Comparison of ENCODE assay signal across 10 cellular contexts in genomic region chr13:60162096-60162495, GRCh38. TPM values are rescaled to one million over a fixed set of nuclear protein-coding genes. Genes with fewer than 3 reads are reported as not detected.
DNase-seq lines count a peak whose midpoint lies in the region; ATAC-seq and TF ChIP-seq lines count a peak whose summit lies in the region.
"Had no signal": no experiment of that assay in that cellular context is flagged by ENCODE, and none has a peak within 500 bp of the region (broad histone marks: within the 10 kb centered on the region; RNA-seq: fewer than 3 reads in every experiment).

No MANE protein-coding gene starts in this region.

- H3K36me3 Mint-ChIP-seq in activated T-helper 2 cell treated with anti-CD3 and anti-CD28 coated beads, Interferon-gamma antibody, Interleukin-2, Interleukin-4, amounts not matched to agents 10 μg/mL and 5 μg/mL and 100 μg/mL, durations not matched to agents 14 hours and 24 hours and 36 hours (ENCODE audit: low read depth): peaks cover 39% of the 10 kb centered on the region

- no peaks in the 10 kb centered on the region for H3F3A ChIP-seq in DOHH2 (ENCODE audit: control insufficient read depth, insufficient read depth)

- TF ChIP-seq POLR2A in heart left ventricle (IDR thresholded peaks at IDR 0.05): no peak

- intact Hi-C loops in activated T-helper 2 cell treated with anti-CD3 and anti-CD28 coated beads, Interferon-gamma antibody, Interleukin-2, Interleukin-4, amounts not matched to agents 10 μg/mL and 5 μg/mL and 100 μg/mL, durations not matched to agents 14 hours and 24 hours and 36 hours (cut with micrococcal nuclease): loop anchor here (2.0 to 5.0 kb wide), 3 partner anchors 27 to 145 kb away; no protein-coding TSS in a partner anchor
- intact Hi-C loops in heart left ventricle (cut with DNase I): loop anchor here in 4 of 10 donors (10.0 kb wide), 2 partner anchors 233 to 263 kb away; partner anchors contain the start of gene TDRD3 (in 2 of the 4)

- H3K4me3 ChIP-seq in DOHH2 (ENCODE audit: low read length) (peak overlapping the region; percentile 82), HUES48 (ENCODE audit: low read depth, low read length) (peak overlapping the region; percentile 84), heart left ventricle (no peak overlapping the region)
- H3K4me3 ChIP-seq: colonic mucosa had no signal

- no peaks in the 10 kb centered on the region for H3K9me3 ChIP-seq in DOHH2 (ENCODE audit: control insufficient read depth, insufficient read depth, low read length)
- H3K9me3 ChIP-seq in HUES48 (ENCODE audit: control insufficient read depth, insufficient read depth, low read length): no peaks in the 10 kb centered on the region
- peaks cover 0 to 6% (median 0%) of the 10 kb centered on the region in 12 donors for H3K9me3 ChIP-seq in heart left ventricle
- H3K9me3 ChIP-seq: colonic mucosa had no signal

- peaks cover 22% of the 10 kb centered on the region for H3K4me1 ChIP-seq in DOHH2 (ENCODE audit: control insufficient read depth, low read length)
- H3K4me1 ChIP-seq in HUES48 (ENCODE audit: control insufficient read depth, insufficient read depth, low read length): peaks cover 38% of the 10 kb centered on the region
- H3K4me1 ChIP-seq in heart left ventricle: peaks cover 0 to 21% (median 7%) of the 10 kb centered on the region in 12 donors
- H3K4me1 ChIP-seq: colonic mucosa had no signal

- H3K27ac Mint-ChIP-seq in activated T-helper 2 cell treated with anti-CD3 and anti-CD28 coated beads, Interferon-gamma antibody, Interleukin-2, Interleukin-4, amounts not matched to agents 10 μg/mL and 5 μg/mL and 100 μg/mL, durations not matched to agents 14 hours and 24 hours and 36 hours: peak overlapping the region; percentile 43

- H3K27me3 ChIP-seq in DOHH2 (ENCODE audit: control insufficient read depth, low read length): no peaks in the 10 kb centered on the region
- no peaks in the 10 kb centered on the region for H3K27me3 ChIP-seq in HUES48 (ENCODE audit: control insufficient read depth, insufficient read depth, low read length)
- H3K27me3 ChIP-seq in heart left ventricle: no peaks in the 10 kb centered on the region
- H3K27me3 ChIP-seq: colonic mucosa had no signal

- peak overlapping the region; percentile 71 for H3K4me2 ChIP-seq in DOHH2 (ENCODE audit: low read length)

- no peak overlapping the region for H3K9ac ChIP-seq in HUES48 (ENCODE audit: low read depth, low read length)

- H3K4me1 Mint-ChIP-seq in activated T-helper 2 cell treated with anti-CD3 and anti-CD28 coated beads, Interferon-gamma antibody, Interleukin-2, Interleukin-4, amounts not matched to agents 10 μg/mL and 5 μg/mL and 100 μg/mL, durations not matched to agents 14 hours and 24 hours and 36 hours (ENCODE audit: low read depth): peaks cover 42% of the 10 kb centered on the region

- peak overlapping the region; percentile 96 for H3K4me3 Mint-ChIP-seq in activated T-helper 2 cell treated with anti-CD3 and anti-CD28 coated beads, Interferon-gamma antibody, Interleukin-2, Interleukin-4, amounts not matched to agents 10 μg/mL and 5 μg/mL and 100 μg/mL, durations not matched to agents 14 hours and 24 hours and 36 hours (ENCODE audit: low read depth)

- in situ Hi-C loops in KBM-7 (cut with MboI; ENCODE audit: low pct_unique_long_range_greater_than_20kb, low sequenced_read_pairs): no loop called here

- peaks cover 74% of the 10 kb centered on the region for H3K79me2 ChIP-seq in DOHH2 (ENCODE audit: control insufficient read depth, low read length)

- TF ChIP-seq CTCF in DOHH2 (IDR thresholded peaks at IDR 0.05; ENCODE audit: low read depth, low read length, poor library complexity, severe bottlenecking) (no peak), heart left ventricle (IDR thresholded peaks at IDR 0.05) (no peak)

- H3K27me3 Mint-ChIP-seq in activated T-helper 2 cell treated with anti-CD3 and anti-CD28 coated beads, Interferon-gamma antibody, Interleukin-2, Interleukin-4, amounts not matched to agents 10 μg/mL and 5 μg/mL and 100 μg/mL, durations not matched to agents 14 hours and 24 hours and 36 hours (ENCODE audit: low read depth): no peaks in the 10 kb centered on the region

- H4K20me1 ChIP-seq in DOHH2 (ENCODE audit: control insufficient read depth, insufficient read depth, low read depth, low read length): no peaks in the 10 kb centered on the region

- H3K9me2 ChIP-seq in DOHH2 (replicated peaks; ENCODE audit: control insufficient read depth, low read length): no peaks in the 10 kb centered on the region

- no peak for ATAC-seq in heart left ventricle
- no peak for ATAC-seq in GM19035 (IDR thresholded peaks at IDR 0.05; ENCODE audit: unreplicated experiment)

- DNase-seq in activated T-helper 2 cell treated with anti-CD3 and anti-CD28 coated beads, Interferon-gamma antibody, Interleukin-2, Interleukin-4, amounts not matched to agents 10 μg/mL and 5 μg/mL and 100 μg/mL, durations not matched to agents 14 hours and 24 hours and 36 hours (ENCODE audit: low spot score): no peak
- peak; percentile 71 for DNase-seq in kidney tubule cell (ENCODE audit: low spot score)
- DNase-seq in heart left ventricle: no peak
- DNase-seq in KBM-7: no peak
- DNase-seq in NCI-H128 (lab: John Stamatoyannopoulos, UW; ENCODE audit: unreplicated experiment): no peak
- DNase-seq: colonic mucosa, NCI-H1436 treated with DMSO at 0.1 percent for 48 hours had no signal

- H3K36me3 ChIP-seq in DOHH2 (ENCODE audit: control insufficient read depth, low read length) (peaks cover 35% of the 10 kb centered on the region), HUES48 (ENCODE audit: control insufficient read depth, insufficient read depth, low read length) (peaks cover 14% of the 10 kb centered on the region; the same call in 1 of the 2 replicates), heart left ventricle (no peaks in the 10 kb centered on the region)
- H3K36me3 ChIP-seq: colonic mucosa had no signal

- H3K27ac ChIP-seq in DOHH2 (ENCODE audit: low read depth, low read length) (no peak overlapping the region), HUES48 (ENCODE audit: low read depth, low read length) (no peak overlapping the region), heart left ventricle (no peak overlapping the region)
- H3K27ac ChIP-seq: colonic mucosa had no signal

- H3K9me3 Mint-ChIP-seq in activated T-helper 2 cell treated with anti-CD3 and anti-CD28 coated beads, Interferon-gamma antibody, Interleukin-2, Interleukin-4, amounts not matched to agents 10 μg/mL and 5 μg/mL and 100 μg/mL, durations not matched to agents 14 hours and 24 hours and 36 hours: peaks cover 15% of the 10 kb centered on the region

RNA-seq across cellular contexts. Expression of gene DIAPH3, which starts 1.6 kb away (rescaled TPM):
- total RNA-seq in activated T-helper 2 cell treated with anti-CD3 and anti-CD28 coated beads, Interferon-gamma antibody, Interleukin-2, Interleukin-4, amounts not matched to agents 10 μg/mL and 5 μg/mL and 100 μg/mL, durations not matched to agents 14 hours and 24 hours and 36 hours: 30.1 and 30.8 TPM in 2 replicates
- 1 to 10 TPM in 2 of 9 donors, under 1 TPM in 7; 0.09 to 3.2 (median 0.22) TPM for total RNA-seq in heart left ventricle
- under 1 TPM; 0.03 to 0.08 TPM for polyA plus RNA-seq in heart left ventricle

Comparison
In these comparisons a context has a peak if more than half of its experiments do, and no peak if none do; other contexts are left out.
1. H3K4me3 ChIP-seq: peak in DOHH2 (single experiment) and HUES48 (single experiment); none in heart left ventricle (0 of 12).